Comparison of ENCODE assay signal across 8 cellular contexts in genomic region chr2:166375736-166376487, GRCh38. TPM values are rescaled to one million over a fixed set of nuclear protein-coding genes. Genes with fewer than 3 reads are reported as not detected.
DNase-seq lines count a peak whose midpoint lies in the region; ATAC-seq, FAIRE-seq and TF ChIP-seq lines count a peak whose summit lies in the region.

Gene SCN9A (minus strand): TSS chr2:166375944. CDS start chr2:166311756, 64,188 bp downstream.

- no peaks in the 10 kb centered on the region for H3K4me1 ChIP-seq in small intestine (ENCODE audit: control insufficient read depth in 2 of 2, insufficient read depth in 1 of 2, low read depth in 1 of 2, low read length in 1 of 2)

- DNase-seq in COLO829 (ENCODE audit: low spot score) (peak; percentile 23), SK-MEL-5 (ENCODE audit: low read depth, low spot score) (peak; percentile 40), coronary artery (ENCODE audit: low spot score) (peak; percentile 76), kidney epithelial cell (ENCODE audit: low read depth) (no peak), small intestine (peak; percentile 73), superior temporal gyrus (ENCODE audit: extremely low spot score) (no peak)

- H3K27me3 ChIP-seq in kidney epithelial cell (ENCODE audit: control insufficient read depth, insufficient read depth, low read length) = no peaks in the 10 kb centered on the region
- H3K27me3 ChIP-seq in small intestine (ENCODE audit: control insufficient read depth in 2 of 2, insufficient read depth in 2 of 2, low read length in 2 of 2) = no peaks in the 10 kb centered on the region

- no peak for FAIRE-seq in small intestine (lab: Jason Lieb, UNC)

- WGBS in small intestine, 3 donors = 0 to 1% (median 1%) methylated on average over 28 to 45 of the region's 45 CpGs

- ATAC-seq in GM21447 (IDR thresholded peaks at IDR 0.05; ENCODE audit: unreplicated experiment) = peak; percentile 71

- H3K4me3 ChIP-seq in coronary artery = peak within 1 kb of the TSS; percentile 71
- peak within 1 kb of the TSS; percentile 50 for H3K4me3 ChIP-seq in kidney epithelial cell (ENCODE audit: low read depth, low read length)
- H3K4me3 ChIP-seq in small intestine (ENCODE audit: low read depth in 1 of 2, low read length in 2 of 2) = peak within 1 kb of the TSS; percentile 46 to 54

- in situ Hi-C loops in SK-MEL-5 (cut with HindIII; ENCODE audit: low pct_unique_long_range_greater_than_20kb, low sequenced_read_pairs) = no loop called here

- H3K36me3 ChIP-seq in KOPT-K1 (ENCODE audit: insufficient read depth, low read length) (no peaks in the 10 kb centered on the region), kidney epithelial cell (ENCODE audit: control insufficient read depth, insufficient read depth, low read length) (no peaks in the 10 kb centered on the region), small intestine (ENCODE audit: control insufficient read depth in 2 of 2, insufficient read depth in 2 of 2, low read length in 2 of 2) (no peaks in the 10 kb centered on the region)

- no peaks in the 10 kb centered on the region for H3K9me3 ChIP-seq in KOPT-K1 (ENCODE audit: insufficient read depth, low read length, poor library complexity, severe bottlenecking)
- H3K9me3 ChIP-seq in small intestine (ENCODE audit: control insufficient read depth, low read depth) = no peaks in the 10 kb centered on the region

- TF ChIP-seq CTCF in coronary artery (IDR thresholded peaks at IDR 0.05) (no peak), kidney epithelial cell (IDR thresholded peaks at IDR 0.05; ENCODE audit: insufficient read depth, low read length, poor library complexity, severe bottlenecking) (no peak)

- peak within 1 kb of the TSS; percentile 66 for H3K27ac ChIP-seq in KOPT-K1 (ENCODE audit: low read depth, low read length, poor library complexity, severe bottlenecking)
- H3K27ac ChIP-seq in coronary artery = peak within 1 kb of the TSS in 1 of 2 donors; percentile 53
- peak within 1 kb of the TSS in 1 of 2 donors; percentile 2 for H3K27ac ChIP-seq in small intestine (ENCODE audit: low read depth in 1 of 2, low read length in 1 of 2)

RNA-seq across cellular contexts. Expression of gene SCN9A, which starts in this region (rescaled TPM):
- 0.21 and 0.27 TPM in 2 replicates for total RNA-seq in SK-MEL-5 (2014; rRNA removed; shearing (Covaris generic))
- polyA plus RNA-seq in SK-MEL-5 (2015; cell fraction: cytosol; rRNA removed) = 0.64 and 0.67 TPM in 2 replicates
- 1.0 and 1.3 TPM in 2 replicates for polyA plus RNA-seq in SK-MEL-5 (2015; cell fraction: nucleus; rRNA removed)
- 7.2 and 8.1 TPM in 2 replicates for total RNA-seq in kidney epithelial cell
- 1 to 10 TPM in 1 of 3 donors, under 1 TPM in 1, not detected in 1; 0.27 to 1.7 TPM for polyA plus RNA-seq in small intestine

Comparison
In these comparisons a context has a peak if more than half of its experiments do, and no peak if none do; other contexts are left out.
1. DNase-seq: peak in COLO829 (single experiment), SK-MEL-5 (single experiment), coronary artery (single experiment) and small intestine (single experiment); none in kidney epithelial cell (single experiment) and superior temporal gyrus (single experiment).
2. Peak in every context shown above with its lines, with median percentiles within 50 percentile points of each other: H3K4me3 ChIP-seq.